Comparison of ENCODE assay signal across 30 cellular contexts in genomic region chr2:140659293-140659692, GRCh38.
A peak's percentile ranks its signal among the peaks of the same experiment; 100 is the strongest.
DNase-seq lines count a peak whose midpoint lies in the region; ATAC-seq, FAIRE-seq and TF ChIP-seq lines count a peak whose summit lies in the region.
"Had no signal": no experiment of that assay in that cellular context is flagged by ENCODE, and none has a peak within 500 bp of the region (broad histone marks: within the 10 kb centered on the region; RNA-seq: fewer than 3 reads in every experiment).

No MANE protein-coding gene starts in this region.

- no peak for FAIRE-seq in pancreas (lab: Jason Lieb, UNC)
- FAIRE-seq: G401.6, HTR-8/SVneo had no signal

- H3K27ac ChIP-seq in pancreas (no peak overlapping the region), suprapubic skin (no peak overlapping the region)
- H3K27ac ChIP-seq: left lung, SJCRH30, skin epidermis, tibial artery had no signal

- H3K9me3 ChIP-seq in pancreas (no peaks in the 10 kb centered on the region), suprapubic skin (no peaks in the 10 kb centered on the region)
- H3K9me3 ChIP-seq: HAP-1, left lung, SJCRH30, tibial artery had no signal

- TF ChIP-seq CTCF in pancreas (IDR thresholded peaks at IDR 0.05): no peak
- TF ChIP-seq CTCF in suprapubic skin (IDR thresholded peaks at IDR 0.05): no peak

- no peaks in the 10 kb centered on the region for H3K4me1 ChIP-seq in pancreas
- no peaks in the 10 kb centered on the region for H3K4me1 ChIP-seq in suprapubic skin
- H3K4me1 ChIP-seq: HAP-1, left lung, SJCRH30, tibial artery had no signal

- TF ChIP-seq POLR2A in suprapubic skin (IDR thresholded peaks at IDR 0.05): no peak

- H3K4me1 Mint-ChIP-seq in effector memory CD8-positive, alpha-beta T cell (ENCODE audit: low read depth in 2 of 2): no peaks in the 10 kb centered on the region
- H3K4me1 Mint-ChIP-seq: activated naive CD4-positive, alpha-beta T cell treated with anti-CD3 and anti-CD28 coated beads, Interleukin-2, amount 50 U/mL, for 24 hours; activated T-helper 17 cell treated with anti-CD3 and anti-CD28 coated beads, Interleukin-2, amount 50 U/mL, for 72 hours; CD4-positive, alpha-beta memory T cell; naive B cell; stimulated activated naive CD8-positive, alpha-beta T cell treated with anti-CD3 and anti-CD28 coated beads, Interleukin-15, amount 100 ng/mL, for 72 hours had no signal

- ATAC-seq in pancreas: peak in 3 of 4 donors; percentile 17 to 89 (median 77)
- no peak for ATAC-seq in effector memory CD8-positive, alpha-beta T cell (replicated peaks)
- ATAC-seq: activated CD8-positive, alpha-beta T cell treated with anti-CD3 and anti-CD28 coated beads for 36 hours; activated T-helper 17 cell treated with anti-CD3 and anti-CD28 coated beads, Interleukin-2, amount 50 U/mL, for 72 hours; left lung; Panc1; stimulated activated naive CD8-positive, alpha-beta T cell treated with anti-CD3 and anti-CD28 coated beads, Interleukin-15, amount 100 ng/mL, for 72 hours had no signal

- 18 to 23% methylated on average over 2 of the region's 2 CpGs for WGBS in pancreas, 2 donors
- 79% methylated on average over 2 of the region's 2 CpGs for WGBS in suprapubic skin

- no peak for TF ChIP-seq EP300 in suprapubic skin (IDR thresholded peaks at IDR 0.05)

- no peaks in the 10 kb centered on the region for H3K36me3 ChIP-seq in pancreas
- H3K36me3 ChIP-seq in suprapubic skin: no peaks in the 10 kb centered on the region
- H3K36me3 ChIP-seq: HAP-1, left lung, SJCRH30, tibial artery had no signal

- DNase-seq in NCI-H1092 treated with DMSO at 0.1 percent for 48 hours (lab: John Stamatoyannopoulos, UW): peak; percentile 10
- no peak for DNase-seq in NCI-H1092 (lab: John Stamatoyannopoulos, UW)
- DNase-seq in NCI-H69 (lab: John Stamatoyannopoulos, UW): peak; percentile 87
- peak; percentile 24 for DNase-seq in iris pigment epithelial cell (ENCODE audit: low read depth)
- no peak for DNase-seq in pancreas
- no peak for DNase-seq in suprapubic skin (ENCODE audit: low spot score in 2 of 2)
- no peak for DNase-seq in G401 (ENCODE audit: low spot score)
- no peak for DNase-seq in effector memory CD8-positive, alpha-beta T cell
- DNase-seq: 8988T; activated CD8-positive, alpha-beta T cell treated with anti-CD3 and anti-CD28 coated beads for 36 hours; amygdala; CD4-positive, alpha-beta memory T cell; effector CD4-positive, alpha-beta T cell; left lung; naive B cell; NCI-H146; NCI-H524 treated with DMSO at 0.1 percent for 48 hours; NK-92 treated with Interleukin-12 subunit alpha and Interleukin-12 subunit beta, amount 100 ng/mL, for 24 hours; occipital lobe; SJCRH30; stimulated activated naive CD8-positive, alpha-beta T cell treated with anti-CD3 and anti-CD28 coated beads, Interleukin-15, amount 100 ng/mL, for 72 hours; T-helper 1 cell; tibial artery had no signal

- intact Hi-C loops in pancreas (cut with DNase I): no loop called here

- H3K4me3 ChIP-seq in pancreas (no peak overlapping the region), suprapubic skin (no peak overlapping the region)
- H3K4me3 ChIP-seq: HAP-1, left lung, SJCRH30, skin epidermis, tibial artery had no signal

- H3K27me3 ChIP-seq in pancreas: no peaks in the 10 kb centered on the region
- no peaks in the 10 kb centered on the region for H3K27me3 ChIP-seq in suprapubic skin
- H3K27me3 ChIP-seq: left lung, SJCRH30, tibial artery had no signal

- H3K36me3 Mint-ChIP-seq in effector memory CD8-positive, alpha-beta T cell (ENCODE audit: insufficient read depth): no peaks in the 10 kb centered on the region
- H3K36me3 Mint-ChIP-seq: activated naive CD4-positive, alpha-beta T cell treated with anti-CD3 and anti-CD28 coated beads, Interleukin-2, amount 50 U/mL, for 24 hours; CD4-positive, alpha-beta memory T cell; naive B cell had no signal

- no peak overlapping the region for H3K4me3 Mint-ChIP-seq in effector memory CD8-positive, alpha-beta T cell
- H3K4me3 Mint-ChIP-seq: activated CD8-positive, alpha-beta T cell treated with anti-CD3 and anti-CD28 coated beads for 36 hours; activated naive CD4-positive, alpha-beta T cell treated with anti-CD3 and anti-CD28 coated beads, Interleukin-2, amount 50 U/mL, for 24 hours; activated T-helper 17 cell treated with anti-CD3 and anti-CD28 coated beads, Interleukin-2, amount 50 U/mL, for 72 hours; CD4-positive, alpha-beta memory T cell; naive B cell; stimulated activated naive CD8-positive, alpha-beta T cell treated with anti-CD3 and anti-CD28 coated beads, Interleukin-15, amount 100 ng/mL, for 72 hours had no signal

- no peak overlapping the region for H3K27ac Mint-ChIP-seq in effector memory CD8-positive, alpha-beta T cell
- H3K27ac Mint-ChIP-seq: activated CD8-positive, alpha-beta T cell treated with anti-CD3 and anti-CD28 coated beads for 36 hours; activated naive CD4-positive, alpha-beta T cell treated with anti-CD3 and anti-CD28 coated beads, Interleukin-2, amount 50 U/mL, for 24 hours; activated T-helper 17 cell treated with anti-CD3 and anti-CD28 coated beads, Interleukin-2, amount 50 U/mL, for 72 hours; CD4-positive, alpha-beta memory T cell; naive B cell; stimulated activated naive CD8-positive, alpha-beta T cell treated with anti-CD3 and anti-CD28 coated beads, Interleukin-15, amount 100 ng/mL, for 72 hours had no signal

- H3K27me3 Mint-ChIP-seq in effector memory CD8-positive, alpha-beta T cell: no peaks in the 10 kb centered on the region
- H3K27me3 Mint-ChIP-seq: activated CD8-positive, alpha-beta T cell treated with anti-CD3 and anti-CD28 coated beads for 36 hours; activated naive CD4-positive, alpha-beta T cell treated with anti-CD3 and anti-CD28 coated beads, Interleukin-2, amount 50 U/mL, for 24 hours; activated T-helper 17 cell treated with anti-CD3 and anti-CD28 coated beads, Interleukin-2, amount 50 U/mL, for 72 hours; CD4-positive, alpha-beta memory T cell; naive B cell; stimulated activated naive CD8-positive, alpha-beta T cell treated with anti-CD3 and anti-CD28 coated beads, Interleukin-15, amount 100 ng/mL, for 72 hours had no signal

- in situ Hi-C loops in G401 (cut with HindIII; ENCODE audit: low sequenced_read_pairs): no loop called here

- H3K9me3 Mint-ChIP-seq in effector memory CD8-positive, alpha-beta T cell: no peaks in the 10 kb centered on the region
- H3K9me3 Mint-ChIP-seq: naive B cell; stimulated activated naive CD8-positive, alpha-beta T cell treated with anti-CD3 and anti-CD28 coated beads, Interleukin-15, amount 100 ng/mL, for 72 hours had no signal

Comparison
In these comparisons a context has a peak if more than half of its experiments do, and no peak if none do; other contexts are left out.
1. DNase-seq: peak in NCI-H1092 treated with DMSO at 0.1 percent for 48 hours (single experiment), NCI-H69 (single experiment) and iris pigment epithelial cell (single experiment); none in NCI-H1092 (single experiment), pancreas (0 of 6), suprapubic skin (0 of 2), G401 (single experiment) and effector memory CD8-positive, alpha-beta T cell (0 of 3).